ENCODE assay signal across 20 cellular contexts in genomic region chr17:65797101-65797500, GRCh38.
"Had no signal": no experiment of that assay in that cellular context is flagged by ENCODE, and none has a peak within 500 bp of the region (broad histone marks: within the 10 kb centered on the region; RNA-seq: fewer than 3 reads in every experiment).

No MANE protein-coding gene starts in this region.

- H3K4me3 ChIP-seq: ascending aorta, breast epithelium, cardiac muscle cell, colonic mucosa, esophagus squamous epithelium, gastroesophageal sphincter, heart right ventricle, hepatocyte had no signal

- H3K36me3 ChIP-seq: ascending aorta, breast epithelium, cardiac muscle cell, colonic mucosa, esophagus squamous epithelium, gastroesophageal sphincter, heart right ventricle had no signal

- H3K79me2 ChIP-seq: hepatocyte had no signal

- H3K27me3 ChIP-seq: ascending aorta, breast epithelium, cardiac muscle cell, colonic mucosa, esophagus squamous epithelium, gastroesophageal sphincter, heart right ventricle, hepatocyte had no signal

- H3K4me2 ChIP-seq: hepatocyte had no signal

- H3K27ac ChIP-seq: ascending aorta, breast epithelium, cardiac muscle cell, colonic mucosa, epithelial cell of prostate, esophagus squamous epithelium, foreskin keratinocyte, gastroesophageal sphincter, heart right ventricle, hepatocyte had no signal

- DNase-seq: activated CD4-positive, alpha-beta memory T cell treated with anti-CD3 and anti-CD28 coated beads, Interleukin-2, amount 10 ng/mL, durations not matched to agents 7 days and 5 days; activated CD4-positive, alpha-beta T cell treated with anti-CD3 and anti-CD28 coated beads for 1 hour; activated gamma-delta T cell; activated naive CD8-positive, alpha-beta T cell treated with anti-CD3 and anti-CD28 coated beads, Interleukin-2, amount 10 ng/mL, durations not matched to agents 7 days and 5 days; activated T-cell treated with anti-CD3 and anti-CD28 coated beads, Interleukin-2, amount 50 U/mL, for 24 hours; central memory CD4-positive, alpha-beta T cell; cerebellar nuclear complex; colonic mucosa; esophagus squamous epithelium; foreskin keratinocyte; heart right ventricle; T1000 had no signal

- H3K9me3 ChIP-seq: colonic mucosa had no signal

- H3K4me1 ChIP-seq: ascending aorta, breast epithelium, colonic mucosa, esophagus squamous epithelium, foreskin keratinocyte, heart right ventricle had no signal

- ATAC-seq: activated naive CD4-positive, alpha-beta T cell treated with anti-CD3 and anti-CD28 coated beads, Interleukin-2, amount 50 U/mL, for 72 hours; foreskin keratinocyte; gastroesophageal sphincter; heart right ventricle; T-helper 17 cell had no signal

- H2AFZ ChIP-seq: hepatocyte had no signal
